In genomic region chr17:40461774-40462342, GRCh38 we compare ENCODE assay signal across 17 cellular contexts. TPM values are rescaled to one million over a fixed set of nuclear protein-coding genes. Genes with fewer than 3 reads are reported as not detected.
DNase-seq lines count a peak whose midpoint lies in the region; ATAC-seq, FAIRE-seq and TF ChIP-seq lines count a peak whose summit lies in the region.
"Had no signal": no experiment of that assay in that cellular context is flagged by ENCODE, and none has a peak within 500 bp of the region (broad histone marks: within the 10 kb centered on the region; RNA-seq: fewer than 3 reads in every experiment).

No MANE protein-coding gene starts in this region.

- intact Hi-C loops in K562 (cut with micrococcal nuclease) (no loop called here), sciatic nerve (cut with DNase I) (no loop called here)

- DNase-seq in K562 (ENCODE audit: extremely low read depth in 1 of 4, low spot score in 3 of 4) = peak in 1 of 4 experiments; percentile 28
- peak; percentile 17 for DNase-seq in hepatocyte (ENCODE audit: low spot score)
- DNase-seq in sciatic nerve (ENCODE audit: low spot score) = no peak
- no peak for DNase-seq in NK-92 (lab: John Stamatoyannopoulos, UW; ENCODE audit: unreplicated experiment)
- DNase-seq in ACHN = no peak
- DNase-seq in NK-92 treated with Interleukin-12 subunit alpha and Interleukin-12 subunit beta, amount 100 ng/mL, for 24 hours (lab: John Stamatoyannopoulos, UW) = no peak
- DNase-seq: activated CD4-positive, alpha-beta T cell treated with anti-CD3 and anti-CD28 coated beads, Interleukin-2, amount 50 U/mL, for 1 hour; activated T-cell treated with anti-CD3 and anti-CD28 coated beads, Interleukin-2, amount 50 U/mL, for 72 hours; aorta; C1 segment of cervical spinal cord; EL; NCI-H1694 treated with DMSO at 0.1 percent for 48 hours; RPMI8226 had no signal

- 57% methylated on average over 11 of the region's 12 CpGs for WGBS in K562 (ENCODE audit: insufficient coverage, low coverage, missing lambda C conversion rate)
- WGBS in hepatocyte (ENCODE audit: low lambda C conversion rate, missing lambda C conversion rate) = 47% methylated on average over 11 of the region's 12 CpGs

- TF ChIP-seq POLR2A in K562 (conservative IDR thresholded peaks at IDR 0.05) = no peak

- no peak for TF ChIP-seq RAD21 in K562 (CRISPR knock-in tag; conservative IDR thresholded peaks at IDR 0.05 in 1 of 2, IDR thresholded peaks at IDR 0.05 in 1 of 2)

- H3K36me3 ChIP-seq in BLaER1 = peaks cover 28% of the 10 kb centered on the region
- no peaks in the 10 kb centered on the region for H3K36me3 ChIP-seq in K562 (ENCODE audit: control insufficient read depth, insufficient read depth, low read length)
- no peaks in the 10 kb centered on the region for H3K36me3 ChIP-seq in hepatocyte (replicated peaks; ENCODE audit: insufficient read depth, low read depth)

- FAIRE-seq in K562 (lab: Jason Lieb, UNC) = peak; percentile 37
- FAIRE-seq: GM12891 had no signal

- no peaks in the 10 kb centered on the region for H3K9me3 ChIP-seq in BLaER1
- H3K9me3 ChIP-seq in K562 (replicated peaks; ENCODE audit: control insufficient read depth, insufficient read depth, low read depth, low read length) = no peaks in the 10 kb centered on the region
- no peaks in the 10 kb centered on the region for H3K9me3 ChIP-seq in hepatocyte (ENCODE audit: low read depth)

- no peak overlapping the region for H3K9ac ChIP-seq in BLaER1
- H3K9ac ChIP-seq in K562 (ENCODE audit: insufficient read depth in 1 of 2, low read depth in 2 of 2, low read length in 2 of 2) = peak overlapping the region in 1 of 2 experiments; percentile 86; a peak in 1 of 4 replicates
- H3K9ac ChIP-seq: KMS-11 had no signal

- in situ Hi-C loops in K562 (cut with MboI) (no loop called here), ACHN (cut with HindIII; ENCODE audit: low pct_ligation_motif_present, low pct_unique_long_range_greater_than_20kb, low sequenced_read_pairs) (no loop called here)

- TF ChIP-seq EP300 in K562 (IDR thresholded peaks at IDR 0.05; ENCODE audit: low read length) = no peak

- POLR2A ChIA-PET in K562 (lab: Yijun Ruan, JAX) = interaction anchor here (0.8 to 1.0 kb wide), 2 partner anchors 9 to 44 kb away, joined by 3 to 7 read pairs; partner anchors contain the start of gene TOP2A

- TF ChIP-seq CTCF in K562 (IDR thresholded peaks at IDR 0.05 in 2 of 3, conservative IDR thresholded peaks at IDR 0.05 in 1 of 3; ENCODE audit: insufficient read depth in 2 of 3, low read depth in 1 of 3, low read length in 3 of 3) (no peak), hepatocyte (IDR thresholded peaks at IDR 0.05; ENCODE audit: poor library complexity) (no peak)

- H3K4me2 ChIP-seq in BLaER1 (no peak overlapping the region), K562 (ENCODE audit: insufficient read depth, low read length) (no peak overlapping the region), hepatocyte (no peak overlapping the region)
- H3K4me2 ChIP-seq: KMS-11 had no signal

- H3K4me3 ChIP-seq in BLaER1 (no peak overlapping the region), K562 (no peak overlapping the region), hepatocyte (no peak overlapping the region)

- H3K79me2 ChIP-seq in K562 (ENCODE audit: control insufficient read depth, insufficient read depth, low read length) (no peaks in the 10 kb centered on the region), hepatocyte (no peaks in the 10 kb centered on the region)

- H3K9me2 ChIP-seq in hepatocyte (replicated peaks; ENCODE audit: insufficient read depth) = no peaks in the 10 kb centered on the region

- H3K4me1 ChIP-seq in BLaER1 (peaks cover 4% of the 10 kb centered on the region; the same call in 1 of the 2 replicates), K562 (replicated peaks in 1 of 2; ENCODE audit: control insufficient read depth in 2 of 2, insufficient read depth in 2 of 2, low read length in 2 of 2) (peaks cover 0 to 24% of the 10 kb centered on the region in 2 experiments; a peak in 3 of 5 replicates), hepatocyte (ENCODE audit: insufficient read depth) (peaks cover 59% of the 10 kb centered on the region)

- CTCF ChIA-PET in K562 (lab: Yijun Ruan, JAX; ENCODE audit: low intra/inter-chr PET ratio) = no interaction called here

- H3K27me3 ChIP-seq in BLaER1 (no peaks in the 10 kb centered on the region), K562 (ENCODE audit: control insufficient read depth in 2 of 2, insufficient read depth in 2 of 2, low read length in 2 of 2) (peaks cover 0 to 7% of the 10 kb centered on the region in 2 experiments; a peak in 2 of 5 replicates), hepatocyte (no peaks in the 10 kb centered on the region)

- ATAC-seq in K562 (no peak), sciatic nerve (peak; percentile 3), HG03460 (IDR thresholded peaks at IDR 0.05; ENCODE audit: unreplicated experiment) (no peak)
- ATAC-seq: activated T-cell treated with anti-CD3 and anti-CD28 coated beads, Interleukin-2, amount 50 U/mL, for 72 hours had no signal

- no TSS peak for BruUV-seq in K562 (replicated peaks; lab: Mats Ljungman, UMichigan)

- H3K9me1 ChIP-seq in K562 (ENCODE audit: control insufficient read depth, insufficient read depth, low read length) = no peaks in the 10 kb centered on the region

- H4K20me1 ChIP-seq in BLaER1 (no peaks in the 10 kb centered on the region), K562 (replicated peaks; ENCODE audit: control insufficient read depth, insufficient read depth, low read length) (no peaks in the 10 kb centered on the region), hepatocyte (ENCODE audit: insufficient read depth, poor library complexity, severe bottlenecking) (no peaks in the 10 kb centered on the region)

- peak overlapping the region; percentile 26; the same call in 1 of the 2 replicates for H3K27ac ChIP-seq in BLaER1
- H3K27ac ChIP-seq in K562 (ENCODE audit: extremely low read depth, low read depth, low read length) = no peak overlapping the region
- H3K27ac ChIP-seq in hepatocyte = peak overlapping the region; percentile 86
- H3K27ac ChIP-seq: KMS-11 had no signal

- no peak overlapping the region for H2AFZ ChIP-seq in K562 (ENCODE audit: low read depth, low read length)
- no peak overlapping the region for H2AFZ ChIP-seq in hepatocyte

RNA-seq across cellular contexts. Expression of gene IGFBP4, which starts 18.6 kb away (rescaled TPM):
- 53.3 and 148 TPM in 2 replicates for total RNA-seq in K562 (2011; cell fraction: chromatin; rRNA removed; ENCODE audit: low replicate concordance)
- total RNA-seq in K562 (2011; cell fraction: nucleolus; rRNA removed) = 159 and 208 TPM in 2 replicates
- 156 and 209 TPM in 2 replicates for total RNA-seq in K562 (2011; cell fraction: nucleoplasm; rRNA removed)
- 17.8 and 18.6 TPM in 2 replicates for total RNA-seq in K562 (2014; rRNA removed)
- total RNA-seq in K562 (2014; rRNA removed; fragmentation: Illumina TruSeq; extraction: Trizol) = 18.1 and 18.3 TPM in 2 replicates
- 12.0 and 12.6 TPM in 2 replicates for total RNA-seq in K562 (2015; rRNA removed; fragmentation: Illumina TruSeq; extraction: Trizol)
- total RNA-seq in K562 (2021) = 87.6 and 99.8 TPM in 2 replicates
- 47.2 and 98.1 TPM in 2 replicates for polyA plus RNA-seq in K562 (2011; rRNA removed)
- polyA plus RNA-seq in K562 (2011; cell fraction: cytosol; rRNA removed) = 47.0 and 129 TPM in 2 replicates
- 23.9 and 76.5 TPM in 2 replicates for polyA plus RNA-seq in K562 (2011; cell fraction: nucleus; rRNA removed)
- 64.1 and 158 TPM in 2 replicates for polyA plus RNA-seq in K562 (2012)
- 46.6 and 64.4 TPM in 2 replicates for polyA plus RNA-seq in K562 (2014; fragmentation: Illumina TruSeq; extraction: Trizol)
- 10 to 100 TPM in 1 of 2 experiments, 1 to 10 TPM in 1; 8.8 to 10.8 TPM for polyA plus RNA-seq in K562 (2014; fragmentation: Nextera tagmentation; extraction: Ambion mirVana)
- polyA plus RNA-seq in K562 (2014; rRNA removed) = 37.5 and 43.5 TPM in 2 replicates
- polyA minus RNA-seq in K562 (2011; rRNA and poly(A)+ RNA removed) = 39.8 and 98.7 TPM in 2 replicates
- 51.3 and 106 TPM in 2 replicates for polyA minus RNA-seq in K562 (2011; cell fraction: cytosol; rRNA and poly(A)+ RNA removed)
- polyA minus RNA-seq in K562 (2011; cell fraction: nucleus; rRNA and poly(A)+ RNA removed) = 11.2 and 17.0 TPM in 2 replicates
- 44.9 and 48.2 TPM in 2 replicates for total RNA-seq in hepatocyte
- polyA plus RNA-seq in hepatocyte = 149 and 183 TPM in 2 replicates
- total RNA-seq in sciatic nerve = 680 TPM

RNA-seq across cellular contexts. Expression of gene TNS4, which starts 39.6 kb away (rescaled TPM):
- 2.1 and 5.8 TPM in 2 replicates for total RNA-seq in K562 (2011; cell fraction: chromatin; rRNA removed; ENCODE audit: low replicate concordance)
- total RNA-seq in K562 (2011; cell fraction: nucleolus; rRNA removed) = 1.4 and 1.7 TPM in 2 replicates
- total RNA-seq in K562 (2011; cell fraction: nucleoplasm; rRNA removed) = 2.7 and 2.8 TPM in 2 replicates
- 0.18 and 0.24 TPM in 2 replicates for total RNA-seq in K562 (2014; rRNA removed)
- total RNA-seq in K562 (2014; rRNA removed; fragmentation: Illumina TruSeq; extraction: Trizol) = 0.06 and 0.11 TPM in 2 replicates
- not detected in 2 replicates for total RNA-seq in K562 (2015; rRNA removed; fragmentation: Illumina TruSeq; extraction: Trizol)
- 0.73 and 0.78 TPM in 2 replicates for total RNA-seq in K562 (2021)
- polyA plus RNA-seq in K562 (2011; rRNA removed) = 0.15 and 0.53 TPM in 2 replicates
- 0.09 and 0.89 TPM in 2 replicates for polyA plus RNA-seq in K562 (2011; cell fraction: cytosol; rRNA removed)
- polyA plus RNA-seq in K562 (2011; cell fraction: nucleus; rRNA removed) = 0.38 and 4.1 TPM in 2 replicates
- 0.49 and 1.4 TPM in 2 replicates for polyA plus RNA-seq in K562 (2012)
- polyA plus RNA-seq in K562 (2014; fragmentation: Illumina TruSeq; extraction: Trizol) = 0.54 and 0.61 TPM in 2 replicates
- polyA plus RNA-seq in K562 (2014; fragmentation: Nextera tagmentation; extraction: Ambion mirVana) = under 1 TPM; 0.04 to 0.07 TPM
- 0.29 and 0.40 TPM in 2 replicates for polyA plus RNA-seq in K562 (2014; rRNA removed)
- 1.1 TPM in 1 of 2 replicates, not detected in the other for polyA minus RNA-seq in K562 (2011; rRNA and poly(A)+ RNA removed)
- polyA minus RNA-seq in K562 (2011; cell fraction: cytosol; rRNA and poly(A)+ RNA removed) = 1.1 TPM in 1 of 2 replicates, not detected in the other
- polyA minus RNA-seq in K562 (2011; cell fraction: nucleus; rRNA and poly(A)+ RNA removed) = 0.22 and 2.7 TPM in 2 replicates
- not detected in 2 replicates for total RNA-seq in hepatocyte
- polyA plus RNA-seq in hepatocyte = 0.07 TPM in 2 replicates
- total RNA-seq in sciatic nerve = 0.36 TPM

RNA-seq across cellular contexts. Expression of gene TOP2A, which starts 44.2 kb away (rescaled TPM):
- 65.1 and 280 TPM in 2 replicates for total RNA-seq in K562 (2011; cell fraction: chromatin; rRNA removed; ENCODE audit: low replicate concordance)
- total RNA-seq in K562 (2011; cell fraction: nucleolus; rRNA removed) = 39.0 and 56.5 TPM in 2 replicates
- 105 and 126 TPM in 2 replicates for total RNA-seq in K562 (2011; cell fraction: nucleoplasm; rRNA removed)
- 131 and 133 TPM in 2 replicates for total RNA-seq in K562 (2014; rRNA removed)
- 335 and 375 TPM in 2 replicates for total RNA-seq in K562 (2014; rRNA removed; fragmentation: Illumina TruSeq; extraction: Trizol)
- 257 and 281 TPM in 2 replicates for total RNA-seq in K562 (2015; rRNA removed; fragmentation: Illumina TruSeq; extraction: Trizol)
- 266 and 282 TPM in 2 replicates for total RNA-seq in K562 (2021)
- polyA plus RNA-seq in K562 (2011; rRNA removed) = 150 and 347 TPM in 2 replicates
- 39.7 and 72.0 TPM in 2 replicates for polyA plus RNA-seq in K562 (2011; cell fraction: cytosol; rRNA removed)
- 94.7 and 101 TPM in 2 replicates for polyA plus RNA-seq in K562 (2011; cell fraction: nucleus; rRNA removed)
- polyA plus RNA-seq in K562 (2012) = 250 and 293 TPM in 2 replicates
- 204 and 233 TPM in 2 replicates for polyA plus RNA-seq in K562 (2014; fragmentation: Illumina TruSeq; extraction: Trizol)
- 100 to 1,000 TPM; 175 to 259 TPM for polyA plus RNA-seq in K562 (2014; fragmentation: Nextera tagmentation; extraction: Ambion mirVana)
- polyA plus RNA-seq in K562 (2014; rRNA removed) = 163 and 185 TPM in 2 replicates
- 222 and 350 TPM in 2 replicates for polyA minus RNA-seq in K562 (2011; rRNA and poly(A)+ RNA removed)
- 60.8 and 128 TPM in 2 replicates for polyA minus RNA-seq in K562 (2011; cell fraction: cytosol; rRNA and poly(A)+ RNA removed)
- 61.9 and 96.7 TPM in 2 replicates for polyA minus RNA-seq in K562 (2011; cell fraction: nucleus; rRNA and poly(A)+ RNA removed)
- 36.9 and 37.4 TPM in 2 replicates for total RNA-seq in hepatocyte
- 19.3 and 21.3 TPM in 2 replicates for polyA plus RNA-seq in hepatocyte
- 1.4 TPM for total RNA-seq in sciatic nerve

Comparison
In these comparisons a context has a peak if more than half of its experiments do, and no peak if none do; other contexts are left out.
1. RNA of gene TOP2A, which starts 44.2 kb away (total RNA-seq): 39.0 to 375 TPM in K562 and 36.9 to 37.4 TPM in hepatocyte; 1.4 TPM in sciatic nerve (single experiment); every median in the first group is over 10 times any median in the second.